In the genomic region with DNA sequence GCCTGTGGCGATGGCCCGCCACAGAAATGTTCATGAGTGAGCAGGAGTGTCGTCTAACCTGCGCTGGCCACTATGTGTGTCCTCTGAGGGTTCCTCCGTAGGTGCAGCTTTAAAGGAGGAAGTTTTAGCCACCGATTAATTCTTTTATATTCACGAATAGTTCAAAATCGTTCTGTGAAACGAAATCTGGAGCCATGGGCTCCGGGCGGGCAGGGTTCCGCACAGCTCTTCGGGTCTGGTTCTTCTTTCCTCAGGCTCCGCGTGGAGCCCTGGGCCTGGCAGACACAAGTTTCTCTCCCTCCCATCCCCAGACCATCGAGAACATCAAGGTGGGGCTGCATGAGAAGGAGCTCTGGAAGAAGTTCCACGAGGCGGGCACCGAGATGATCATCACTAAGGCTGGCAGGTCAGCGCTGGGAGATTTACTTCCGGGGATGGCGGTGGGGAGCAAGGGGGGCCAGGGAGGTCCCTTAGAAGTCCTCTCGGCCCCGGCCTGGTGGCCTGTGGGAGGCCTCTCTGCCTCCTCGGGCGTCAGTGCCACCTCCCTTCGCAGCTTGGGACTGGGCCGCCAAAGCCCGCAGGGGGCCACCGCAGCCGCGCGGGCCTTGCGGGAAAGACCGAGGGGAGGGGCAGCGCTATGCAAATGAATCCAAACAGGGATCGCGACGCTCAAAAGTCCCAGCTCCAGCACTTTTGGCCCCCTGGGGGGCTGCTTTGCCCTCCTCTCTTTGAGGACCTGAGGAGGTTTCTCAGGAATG, we compare ENCODE assay signal across 13 cellular contexts. TPM values are rescaled to one million over a fixed set of nuclear protein-coding genes. Genes with fewer than 3 reads are reported as not detected.
A peak's percentile ranks its signal among the peaks of the same experiment; 100 is the strongest.
DNase-seq lines count a peak whose midpoint lies in the region; ATAC-seq, FAIRE-seq and TF ChIP-seq lines count a peak whose summit lies in the region.
"Had no signal": no experiment of that assay in that cellular context is flagged by ENCODE, and none has a peak within 500 bp of the region (broad histone marks: within the 10 kb centered on the region; RNA-seq: fewer than 3 reads in every experiment).

No MANE protein-coding gene starts in this region.

- ATAC-seq in natural killer cell = no peak
- ATAC-seq in natural killer cell treated with Interleukin-12 subunit alpha and Interleukin-12 subunit beta and Interleukin-15 and Interleukin-18, amount 100 ng/mL, for 72 hours = no peak
- ATAC-seq: activated CD4-positive, CD25-positive, alpha-beta regulatory T cell treated with anti-CD3 and anti-CD28 coated beads, Interleukin-2, amount 50 U/mL, for 24 hours had no signal

- no peak overlapping the region for H2BK120ac ChIP-seq in mesendoderm (ENCODE audit: low read depth, low read length)

- WGBS in mesendoderm (ENCODE audit: extremely low coverage, insufficient coverage, low lambda C conversion rate) = no CpG with 5 or more reads among the region's 39 CpGs

- H3K4ac ChIP-seq in mesendoderm (ENCODE audit: low read depth, low read length) = no peak overlapping the region

- H3K9me3 Mint-ChIP-seq in natural killer cell = no peaks in the 10 kb centered on the region
- H3K9me3 Mint-ChIP-seq in natural killer cell treated with Interleukin-12 subunit alpha and Interleukin-12 subunit beta and Interleukin-15 and Interleukin-18, amount 100 ng/mL, for 72 hours = no peaks in the 10 kb centered on the region

- H3K9ac ChIP-seq in mesendoderm (ENCODE audit: low read length) = no peak overlapping the region

- peaks cover 4% of the 10 kb centered on the region for H3K4me1 ChIP-seq in mesendoderm (ENCODE audit: control insufficient read depth, low read depth, low read length)

- no peak overlapping the region for H3K27ac Mint-ChIP-seq in natural killer cell
- no peak overlapping the region for H3K27ac Mint-ChIP-seq in natural killer cell treated with Interleukin-12 subunit alpha and Interleukin-12 subunit beta and Interleukin-15 and Interleukin-18, amount 100 ng/mL, for 72 hours

- H3K23ac ChIP-seq in mesendoderm (ENCODE audit: low read length) = no peak overlapping the region

- DNase-seq in natural killer cell = peak; percentile 13
- no peak for DNase-seq in natural killer cell treated with Interleukin-12 subunit alpha and Interleukin-12 subunit beta and Interleukin-15 and Interleukin-18, amount 100 ng/mL, for 72 hours (ENCODE audit: low spot score)
- peak; percentile 58 for DNase-seq in coronary artery (ENCODE audit: low spot score)
- DNase-seq in mesendoderm = no peak
- DNase-seq in urothelium cell line (ENCODE audit: low spot score) = no peak
- DNase-seq in NCI-H82 (lab: John Stamatoyannopoulos, UW) = no peak
- DNase-seq in iPS-NIHi7 (ENCODE audit: extremely low spot score) = no peak
- no peak for DNase-seq in NCI-H1694 (lab: John Stamatoyannopoulos, UW)
- DNase-seq: MG63 had no signal

- no peaks in the 10 kb centered on the region for H3K79me2 ChIP-seq in mesendoderm (ENCODE audit: control insufficient read depth, insufficient read depth, low read length)

- FAIRE-seq in urothelium cell line (lab: Jason Lieb, UNC) = peak; percentile 5
- FAIRE-seq: bronchial epithelial cell, GM12891 had no signal

- H3K27me3 Mint-ChIP-seq in natural killer cell (ENCODE audit: low read depth in 2 of 2) = peaks cover 77 to 84% of the 10 kb centered on the region in 2 donors
- H3K27me3 Mint-ChIP-seq in natural killer cell treated with Interleukin-12 subunit alpha and Interleukin-12 subunit beta and Interleukin-15 and Interleukin-18, amount 100 ng/mL, for 72 hours = peaks cover 66 to 81% of the 10 kb centered on the region in 2 donors

- H3K79me1 ChIP-seq in mesendoderm (ENCODE audit: low read length) = no peaks in the 10 kb centered on the region

- H2AK5ac ChIP-seq in mesendoderm (ENCODE audit: low read length) = no peak overlapping the region

- H3K18ac ChIP-seq in mesendoderm (ENCODE audit: low read length) = no peak overlapping the region

- H3K36me3 ChIP-seq in mesendoderm (ENCODE audit: control insufficient read depth, insufficient read depth, low read length) = no peaks in the 10 kb centered on the region
- H3K36me3 ChIP-seq: MG63 had no signal

- H3K27ac ChIP-seq in coronary artery (no peak overlapping the region), mesendoderm (ENCODE audit: low read depth, low read length) (no peak overlapping the region)
- H3K27ac ChIP-seq: C4-2B had no signal

- H3K4me2 ChIP-seq in mesendoderm (ENCODE audit: low read length) = peak overlapping the region; percentile 18

- H3K4me1 Mint-ChIP-seq in natural killer cell = peaks cover 9 to 27% of the 10 kb centered on the region in 2 donors
- peaks cover 15 to 19% of the 10 kb centered on the region in 2 donors for H3K4me1 Mint-ChIP-seq in natural killer cell treated with Interleukin-12 subunit alpha and Interleukin-12 subunit beta and Interleukin-15 and Interleukin-18, amount 100 ng/mL, for 72 hours (ENCODE audit: low read depth in 2 of 2)

- no peak overlapping the region for H4K5ac ChIP-seq in mesendoderm (ENCODE audit: low read length)

- H3K4me3 ChIP-seq in coronary artery (peak overlapping the region; percentile 61), mesendoderm (ENCODE audit: low read length) (no peak overlapping the region)
- H3K4me3 ChIP-seq: MG63 had no signal

- H3K56ac ChIP-seq in mesendoderm (ENCODE audit: low read length) = no peak overlapping the region

- TF ChIP-seq CTCF in natural killer cell (IDR thresholded peaks at IDR 0.05) = no peak
- no peak for TF ChIP-seq CTCF in coronary artery (IDR thresholded peaks at IDR 0.05)

- no peak overlapping the region for H2BK5ac ChIP-seq in mesendoderm (ENCODE audit: low read length)

- no peak overlapping the region for H2BK15ac ChIP-seq in mesendoderm (replicated peaks; ENCODE audit: low read depth)

- intact Hi-C loops in natural killer cell (cut with micrococcal nuclease) = no loop called here

- peaks cover 79% of the 10 kb centered on the region for H3K27me3 ChIP-seq in mesendoderm (ENCODE audit: insufficient read depth, low read length, poor library complexity)
- H3K27me3 ChIP-seq: MG63 had no signal

- peak overlapping the region; percentile 52 for H3K4me3 Mint-ChIP-seq in natural killer cell
- H3K4me3 Mint-ChIP-seq in natural killer cell treated with Interleukin-12 subunit alpha and Interleukin-12 subunit beta and Interleukin-15 and Interleukin-18, amount 100 ng/mL, for 72 hours = no peak overlapping the region

- no peak overlapping the region for H4K8ac ChIP-seq in mesendoderm (ENCODE audit: low read depth, low read length)

- H3K36me3 Mint-ChIP-seq in natural killer cell = peaks cover 8% of the 10 kb centered on the region
- H3K36me3 Mint-ChIP-seq in natural killer cell treated with Interleukin-12 subunit alpha and Interleukin-12 subunit beta and Interleukin-15 and Interleukin-18, amount 100 ng/mL, for 72 hours = peaks cover 4% of the 10 kb centered on the region

RNA-seq across cellular contexts. Expression of a gene that starts 5.2 kb away (rescaled TPM):
- total RNA-seq in natural killer cell = not detected
- total RNA-seq in natural killer cell treated with Interleukin-12 subunit alpha and Interleukin-12 subunit beta and Interleukin-15 and Interleukin-18, amount 100 ng/mL, for 72 hours = not detected
- 0.06 TPM for polyA plus RNA-seq in mesendoderm (2013, experiment 1 of 2)
- 0.13 TPM for polyA plus RNA-seq in mesendoderm (2013, experiment 2 of 2)
- total RNA-seq: bronchial epithelial cell had no signal

RNA-seq across cellular contexts. Expression of a gene that starts 57.8 kb away (rescaled TPM):
- under 1 TPM in 2 of 3 donors, not detected in 1; 0.09 to 0.23 TPM for total RNA-seq in natural killer cell
- under 1 TPM in 1 of 2 donors, not detected in 1; 0.08 TPM for total RNA-seq in natural killer cell treated with Interleukin-12 subunit alpha and Interleukin-12 subunit beta and Interleukin-15 and Interleukin-18, amount 100 ng/mL, for 72 hours
- 0.01 TPM for polyA plus RNA-seq in mesendoderm (2013, experiment 1 of 2)
- polyA plus RNA-seq in mesendoderm (2013, experiment 2 of 2) = 0.01 TPM

Comparison
In these comparisons a context has a peak if more than half of its experiments do, and no peak if none do; other contexts are left out.
1. DNase-seq: peak in natural killer cell (single experiment) and coronary artery (single experiment); none in natural killer cell treated with Interleukin-12 subunit alpha and Interleukin-12 subunit beta and Interleukin-15 and Interleukin-18, amount 100 ng/mL, for 72 hours (single experiment), mesendoderm (single experiment), urothelium cell line (single experiment), NCI-H82 (single experiment), iPS-NIHi7 (single experiment) and NCI-H1694 (single experiment).